18 cellular contexts compared by ENCODE assay signal in the genomic region with DNA sequence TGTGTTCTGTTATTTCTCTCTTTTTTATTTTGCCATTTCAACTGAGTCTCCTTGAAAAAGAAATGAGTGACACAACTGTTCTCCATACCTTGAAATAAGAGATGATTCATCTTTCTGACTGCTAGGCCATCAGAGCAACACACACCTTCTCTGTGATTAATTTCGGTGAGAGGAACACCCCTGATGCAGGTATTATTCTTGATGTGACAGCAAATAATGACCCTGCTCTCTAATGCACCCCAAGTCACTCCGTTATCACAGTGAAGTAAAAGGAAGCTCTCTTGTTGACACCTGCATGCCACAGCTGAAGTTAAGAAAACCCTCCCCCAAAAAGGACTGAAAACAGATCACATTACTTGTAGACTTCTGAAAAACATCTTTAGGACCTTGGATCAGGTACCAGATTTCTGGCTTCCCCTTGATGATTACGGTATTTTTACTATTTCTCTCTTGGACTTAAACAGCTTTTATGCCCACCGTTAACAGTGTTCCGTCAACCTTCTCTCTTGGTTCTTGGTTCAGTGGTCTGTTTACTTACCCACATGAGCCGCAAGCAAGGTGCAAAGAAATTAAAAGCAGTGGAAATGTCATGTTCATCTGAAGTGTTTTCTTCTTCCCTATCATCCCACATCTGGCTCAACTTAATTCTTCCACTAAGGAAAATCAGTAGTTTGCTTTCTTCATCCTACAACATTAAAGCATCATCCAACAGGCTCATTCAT.
A peak's percentile ranks its signal among the peaks of the same experiment; 100 is the strongest.
DNase-seq lines count a peak whose midpoint lies in the region; ATAC-seq, FAIRE-seq and TF ChIP-seq lines count a peak whose summit lies in the region.
"Had no signal": no experiment of that assay in that cellular context is flagged by ENCODE, and none has a peak within 500 bp of the region (broad histone marks: within the 10 kb centered on the region; RNA-seq: fewer than 3 reads in every experiment).

No MANE protein-coding gene starts in this region.

- H3K27ac ChIP-seq in naive thymus-derived CD4-positive, alpha-beta T cell (ENCODE audit: low read depth, low read length): no peak overlapping the region
- H3K27ac ChIP-seq in pancreas: no peak overlapping the region
- no peak overlapping the region for H3K27ac ChIP-seq in uterus
- H3K27ac ChIP-seq: 22Rv1, stomach, upper lobe of left lung had no signal

- H3K27me3 Mint-ChIP-seq in T-helper 1 cell treated with Interleukin-12 subunit alpha and Interleukin-12 subunit beta and Interleukin-4 antibody, amounts not matched to agents 30 μg/mL and 1 μg/mL, for 36 hours (ENCODE audit: low read depth): no peaks in the 10 kb centered on the region
- H3K27me3 Mint-ChIP-seq in activated naive CD8-positive, alpha-beta T cell treated with anti-CD3 and anti-CD28 coated beads, Interleukin-2, amount 10 ng/mL, durations not matched to agents 7 days and 5 days: no peaks in the 10 kb centered on the region
- H3K27me3 Mint-ChIP-seq in naive thymus-derived CD4-positive, alpha-beta T cell: no peaks in the 10 kb centered on the region

- peaks cover 78% of the 10 kb centered on the region for H3K4me1 Mint-ChIP-seq in T-helper 1 cell treated with Interleukin-12 subunit alpha and Interleukin-12 subunit beta and Interleukin-4 antibody, amounts not matched to agents 30 μg/mL and 1 μg/mL, for 36 hours (ENCODE audit: low read depth)
- peaks cover 73% of the 10 kb centered on the region for H3K4me1 Mint-ChIP-seq in activated naive CD8-positive, alpha-beta T cell treated with anti-CD3 and anti-CD28 coated beads, Interleukin-2, amount 10 ng/mL, durations not matched to agents 7 days and 5 days
- peaks cover 18 to 81% (median 57%) of the 10 kb centered on the region in 7 donors for H3K4me1 Mint-ChIP-seq in naive thymus-derived CD4-positive, alpha-beta T cell

- POLR2A ChIA-PET in activated naive CD8-positive, alpha-beta T cell treated with anti-CD3 and anti-CD28 coated beads, Interleukin-2, amount 10 ng/mL, durations not matched to agents 7 days and 5 days (lab: Charles Lee): interaction anchor here (2.5 kb wide), 1 partner anchor 274 kb away, joined by 12 read pairs; a partner anchor contains a TSS
- POLR2A ChIA-PET in naive thymus-derived CD4-positive, alpha-beta T cell (lab: Charles Lee): no interaction called here

- H3K4me3 Mint-ChIP-seq in T-helper 1 cell treated with Interleukin-12 subunit alpha and Interleukin-12 subunit beta and Interleukin-4 antibody, amounts not matched to agents 30 μg/mL and 1 μg/mL, for 36 hours: no peak overlapping the region
- peak overlapping the region; percentile 44 for H3K4me3 Mint-ChIP-seq in activated naive CD8-positive, alpha-beta T cell treated with anti-CD3 and anti-CD28 coated beads, Interleukin-2, amount 10 ng/mL, durations not matched to agents 7 days and 5 days
- peak overlapping the region in 1 of 10 donors; percentile 51 for H3K4me3 Mint-ChIP-seq in naive thymus-derived CD4-positive, alpha-beta T cell
- H3K4me3 Mint-ChIP-seq: naive B cell had no signal

- WGBS in pancreas, 2 donors: 93 to 94% methylated on average over 6 of the region's 6 CpGs

- no peak for DNase-seq in T-helper 1 cell
- no peak for DNase-seq in activated naive CD8-positive, alpha-beta T cell treated with anti-CD3 and anti-CD28 coated beads, Interleukin-2, amount 10 ng/mL, durations not matched to agents 7 days and 5 days
- no peak for DNase-seq in naive thymus-derived CD4-positive, alpha-beta T cell
- no peak for DNase-seq in pancreas
- no peak for DNase-seq in uterus
- DNase-seq: activated gamma-delta T cell, dermis blood vessel endothelial cell, erythroblast, naive B cell, NCI-H1417, NCI-H774, stomach, upper lobe of left lung had no signal

- H3K9me3 Mint-ChIP-seq in T-helper 1 cell treated with Interleukin-12 subunit alpha and Interleukin-12 subunit beta and Interleukin-4 antibody, amounts not matched to agents 30 μg/mL and 1 μg/mL, for 36 hours: peaks cover 5% of the 10 kb centered on the region
- no peaks in the 10 kb centered on the region for H3K9me3 Mint-ChIP-seq in activated naive CD8-positive, alpha-beta T cell treated with anti-CD3 and anti-CD28 coated beads, Interleukin-2, amount 10 ng/mL, durations not matched to agents 7 days and 5 days
- H3K9me3 Mint-ChIP-seq in naive thymus-derived CD4-positive, alpha-beta T cell: peaks cover 0 to 4% (median 0%) of the 10 kb centered on the region in 11 donors
- H3K9me3 Mint-ChIP-seq: naive B cell had no signal

- intact Hi-C loops in naive thymus-derived CD4-positive, alpha-beta T cell (cut with micrococcal nuclease): loop anchor here in 1 of 2 donors (10.0 kb wide), 1 partner anchor 363 kb away; a partner anchor contains a TSS
- intact Hi-C loops in pancreas (cut with DNase I): no loop called here
- intact Hi-C loops in uterus (cut with DNase I; ENCODE audit: low total_unique reads): no loop called here

- CTCF ChIA-PET in naive thymus-derived CD4-positive, alpha-beta T cell (lab: Charles Lee): no interaction called here

- no peak for TF ChIP-seq POLR2A in uterus (IDR thresholded peaks at IDR 0.05)

- H3K27ac Mint-ChIP-seq in T-helper 1 cell treated with Interleukin-12 subunit alpha and Interleukin-12 subunit beta and Interleukin-4 antibody, amounts not matched to agents 30 μg/mL and 1 μg/mL, for 36 hours: peak overlapping the region; percentile 64
- H3K27ac Mint-ChIP-seq in activated naive CD8-positive, alpha-beta T cell treated with anti-CD3 and anti-CD28 coated beads, Interleukin-2, amount 10 ng/mL, durations not matched to agents 7 days and 5 days: peak overlapping the region; percentile 80
- peak overlapping the region in 8 of 9 donors; percentile 22 to 73 (median 59) for H3K27ac Mint-ChIP-seq in naive thymus-derived CD4-positive, alpha-beta T cell
- H3K27ac Mint-ChIP-seq: naive B cell had no signal

- ATAC-seq in GM18867 (IDR thresholded peaks at IDR 0.05; ENCODE audit: unreplicated experiment) (peak; percentile 43), pancreas (no peak), HG02973 (IDR thresholded peaks at IDR 0.05; ENCODE audit: unreplicated experiment) (no peak)
- ATAC-seq in activated naive CD8-positive, alpha-beta T cell treated with anti-CD3 and anti-CD28 coated beads, Interleukin-2, amount 10 ng/mL, durations not matched to agents 7 days and 5 days (ENCODE audit: low read depth): peak; percentile 9
- ATAC-seq in naive thymus-derived CD4-positive, alpha-beta T cell: no peak

- TF ChIP-seq CTCF in pancreas (IDR thresholded peaks at IDR 0.05): no peak
- TF ChIP-seq CTCF in uterus (IDR thresholded peaks at IDR 0.05): no peak

- no peak overlapping the region for H3K4me3 ChIP-seq in naive thymus-derived CD4-positive, alpha-beta T cell (ENCODE audit: low read length)
- H3K4me3 ChIP-seq in pancreas (no peak overlapping the region), uterus (no peak overlapping the region)
- H3K4me3 ChIP-seq: lung, stomach, upper lobe of left lung had no signal

- no peaks in the 10 kb centered on the region for H3K9me3 ChIP-seq in naive thymus-derived CD4-positive, alpha-beta T cell (ENCODE audit: control insufficient read depth in 2 of 3, low read length in 3 of 3)
- no peaks in the 10 kb centered on the region for H3K9me3 ChIP-seq in pancreas
- no peaks in the 10 kb centered on the region for H3K9me3 ChIP-seq in uterus
- H3K9me3 ChIP-seq: upper lobe of left lung had no signal

- H3K27me3 ChIP-seq in naive thymus-derived CD4-positive, alpha-beta T cell (ENCODE audit: control insufficient read depth in 2 of 2, insufficient read depth in 2 of 2, low read length in 2 of 2): no peaks in the 10 kb centered on the region
- H3K27me3 ChIP-seq in pancreas (no peaks in the 10 kb centered on the region), uterus (no peaks in the 10 kb centered on the region)
- H3K27me3 ChIP-seq: stomach, upper lobe of left lung had no signal

- FAIRE-seq in pancreas (lab: Jason Lieb, UNC): no peak

- H3K4me1 ChIP-seq in naive thymus-derived CD4-positive, alpha-beta T cell (ENCODE audit: control insufficient read depth in 2 of 2, insufficient read depth in 2 of 2, low read length in 2 of 2): peaks cover 9 to 67% of the 10 kb centered on the region in 2 donors
- H3K4me1 ChIP-seq in pancreas: no peaks in the 10 kb centered on the region
- H3K4me1 ChIP-seq in uterus: no peaks in the 10 kb centered on the region

- H3K36me3 ChIP-seq in naive thymus-derived CD4-positive, alpha-beta T cell (ENCODE audit: control insufficient read depth in 2 of 3, insufficient read depth in 3 of 3, low read length in 3 of 3): no peaks in the 10 kb centered on the region
- H3K36me3 ChIP-seq in pancreas (peaks cover 0 to 5% (median 0%) of the 10 kb centered on the region in 3 donors), uterus (no peaks in the 10 kb centered on the region)

- peaks cover 48% of the 10 kb centered on the region for H3K36me3 Mint-ChIP-seq in T-helper 1 cell treated with Interleukin-12 subunit alpha and Interleukin-12 subunit beta and Interleukin-4 antibody, amounts not matched to agents 30 μg/mL and 1 μg/mL, for 36 hours (ENCODE audit: low read depth)
- H3K36me3 Mint-ChIP-seq in activated naive CD8-positive, alpha-beta T cell treated with anti-CD3 and anti-CD28 coated beads, Interleukin-2, amount 10 ng/mL, durations not matched to agents 7 days and 5 days: peaks cover 26% of the 10 kb centered on the region
- peaks cover 0 to 61% (median 5%) of the 10 kb centered on the region in 5 donors for H3K36me3 Mint-ChIP-seq in naive thymus-derived CD4-positive, alpha-beta T cell
- H3K36me3 Mint-ChIP-seq: naive B cell had no signal

Comparison
In these comparisons a context has a peak if more than half of its experiments do, and no peak if none do; other contexts are left out.
1. ATAC-seq: peak in GM18867 (single experiment) and activated naive CD8-positive, alpha-beta T cell treated with anti-CD3 and anti-CD28 coated beads, Interleukin-2, amount 10 ng/mL, durations not matched to agents 7 days and 5 days (single experiment); none in naive thymus-derived CD4-positive, alpha-beta T cell (single experiment), pancreas (0 of 4) and HG02973 (single experiment).
2. Peak in every context shown above with its lines, with median percentiles within 50 percentile points of each other: H3K27ac Mint-ChIP-seq.